Comparison of ENCODE assay signal across 1 cellular context in the genomic region with DNA sequence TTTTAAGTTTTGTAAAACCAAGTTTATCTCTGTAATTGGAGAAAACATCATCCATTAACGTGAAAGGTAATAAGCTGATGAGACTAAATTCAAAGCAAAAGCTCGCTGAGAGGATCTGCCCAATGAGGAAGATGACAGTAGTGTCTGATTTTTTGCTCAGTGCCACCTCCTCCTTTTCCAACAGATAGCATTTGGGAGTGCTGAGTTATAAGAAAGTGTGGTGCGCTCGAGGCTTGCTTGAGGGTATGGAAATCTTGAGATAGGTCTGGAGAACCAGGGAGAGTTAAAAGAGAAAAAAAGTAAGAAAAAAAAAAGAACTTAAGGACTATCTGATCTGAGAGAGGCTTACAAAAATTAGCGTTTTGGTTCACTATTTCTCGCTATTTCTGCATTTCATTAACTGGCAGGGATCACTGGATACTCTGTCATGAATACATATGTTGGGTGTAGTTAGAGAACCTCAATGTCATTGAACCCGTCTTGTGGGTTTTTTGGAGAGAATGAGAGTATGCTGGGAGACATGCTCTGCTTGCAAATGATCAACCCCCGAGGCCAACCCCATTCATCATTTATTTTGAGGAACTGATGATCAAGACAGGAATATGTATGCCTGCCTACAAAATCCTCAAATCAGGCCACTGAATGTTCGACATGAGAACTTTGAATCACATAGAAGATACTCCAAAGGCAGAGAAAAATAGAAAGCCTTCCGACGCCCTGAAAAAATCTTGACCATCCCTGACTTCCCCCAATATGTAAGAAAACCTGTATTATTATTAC.
TF ChIP-seq lines count a peak whose summit lies in the region.

No MANE protein-coding gene starts in this region.

TF ChIP-seq in endothelial cell of umbilical vein, 7 proteins besides CTCF, POLR2A, EP300 and RAD21:
- TF ChIP-seq FOS (IDR thresholded peaks at IDR 0.05; ENCODE audit: borderline replicate concordance, insufficient read depth, low read length) (no peak), POLR2AphosphoS5 (IDR thresholded peaks at IDR 0.05; ENCODE audit: insufficient read depth, low read depth, low read length) (no peak), JUN (IDR thresholded peaks at IDR 0.05; ENCODE audit: borderline replicate concordance, insufficient read depth, insufficient read length, low read depth) (no peak), GATA2 (IDR thresholded peaks at IDR 0.05; ENCODE audit: insufficient read depth, insufficient read length, low read depth, low read length) (no peak), EZH2 (IDR thresholded peaks at IDR 0.05; ENCODE audit: borderline replicate concordance, low read depth, low read length, severe bottlenecking) (no peak), MYC (IDR thresholded peaks at IDR 0.05; ENCODE audit: low read depth, low read length) (no peak)
- TF ChIP-seq, protein P1, sequence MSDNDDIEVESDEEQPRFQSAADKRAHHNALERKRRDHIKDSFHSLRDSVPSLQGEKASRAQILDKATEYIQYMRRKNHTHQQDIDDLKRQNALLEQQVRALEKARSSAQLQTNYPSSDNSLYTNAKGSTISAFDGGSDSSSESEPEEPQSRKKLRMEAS (IDR thresholded peaks at IDR 0.05; ENCODE audit: insufficient read depth, insufficient read length) = no peak
